In genomic region chr11:67045314-67045713, GRCh38 we compare ENCODE assay signal across 1 cellular context.
TF ChIP-seq lines count a peak whose summit lies in the region.

No MANE protein-coding gene starts in this region.

TF ChIP-seq in HEK293, 187 proteins besides CTCF, POLR2A, EP300 and RAD21 (continued from another document and continues in another):
- TF ChIP-seq ZNF280D (tag by site-specific recombination; IDR thresholded peaks at IDR 0.05) (no peak), ZNF560 (tag by site-specific recombination; IDR thresholded peaks at IDR 0.05; ENCODE audit: borderline replicate concordance) (no peak), ZBTB10 (tag by site-specific recombination; IDR thresholded peaks at IDR 0.05) (no peak), ZBTB11 (tag by site-specific recombination; conservative IDR thresholded peaks at IDR 0.05; ENCODE audit: low read depth) (no peak), REST (tag by site-specific recombination; IDR thresholded peaks at IDR 0.05) (no peak), PBX3 (CRISPR knock-in tag; IDR thresholded peaks at IDR 0.05) (no peak), ZNF148 (tag by site-specific recombination; IDR thresholded peaks at IDR 0.05; ENCODE audit: borderline replicate concordance) (no peak), ZNF239 (tag by site-specific recombination; IDR thresholded peaks at IDR 0.05) (no peak), YY1 (tag by site-specific recombination; IDR thresholded peaks at IDR 0.05) (no peak), ZNF629 (tag by site-specific recombination; IDR thresholded peaks at IDR 0.05) (peak; percentile 79), ZNF302 (tag by site-specific recombination; IDR thresholded peaks at IDR 0.05; ENCODE audit: low read depth) (no peak), ZNF184 (tag by site-specific recombination; IDR thresholded peaks at IDR 0.05) (no peak), ZNF394 (tag by site-specific recombination; IDR thresholded peaks at IDR 0.05; ENCODE audit: borderline replicate concordance) (no peak), KLF16 (tag by site-specific recombination; IDR thresholded peaks at IDR 0.05) (no peak), OVOL3 (tag by site-specific recombination; IDR thresholded peaks at IDR 0.05) (no peak), ZNF585B (tag by site-specific recombination; IDR thresholded peaks at IDR 0.05) (no peak), ZNF521 (tag by site-specific recombination; IDR thresholded peaks at IDR 0.05) (no peak), ZNF621 (tag by site-specific recombination; IDR thresholded peaks at IDR 0.05) (no peak), PRDM10 (tag by site-specific recombination; IDR thresholded peaks at IDR 0.05) (no peak), ZNF701 (tag by site-specific recombination; IDR thresholded peaks at IDR 0.05) (no peak), ZNF398 (tag by site-specific recombination; IDR thresholded peaks at IDR 0.05) (no peak), SETDB1 (IDR thresholded peaks at IDR 0.05; ENCODE audit: insufficient read length, low read length) (no peak), ZNF19 (tag by site-specific recombination; IDR thresholded peaks at IDR 0.05; ENCODE audit: low read depth) (no peak), IKZF3 (tag by site-specific recombination; IDR thresholded peaks at IDR 0.05) (no peak), ZNF341 (tag by site-specific recombination; IDR thresholded peaks at IDR 0.05; ENCODE audit: low read depth) (no peak), ZNF354C (tag by site-specific recombination; IDR thresholded peaks at IDR 0.05; ENCODE audit: borderline replicate concordance, low read depth) (no peak), ZNF660 (tag by site-specific recombination; IDR thresholded peaks at IDR 0.05) (peak; percentile 73; the same call in 1 of the 2 replicates)
